Comparison of ENCODE assay signal across 1 cellular context in genomic region chr11:61114913-61115312, GRCh38.
TF ChIP-seq lines count a peak whose summit lies in the region.

No MANE protein-coding gene starts in this region.

TF ChIP-seq in GM23338, 12 proteins besides CTCF, POLR2A, EP300 and RAD21 (continued from another document):
- TF ChIP-seq ZNF462 (CRISPR knock-in tag; IDR thresholded peaks at IDR 0.05) (no peak), ETS1 (IDR thresholded peaks at IDR 0.05) (no peak), EZH2phosphoT487 (IDR thresholded peaks at IDR 0.05; ENCODE audit: unreplicated experiment) (no peak), NANOG (IDR thresholded peaks at IDR 0.05; ENCODE audit: borderline replicate concordance) (no peak)
